15 cellular contexts compared by ENCODE assay signal in the genomic region with DNA sequence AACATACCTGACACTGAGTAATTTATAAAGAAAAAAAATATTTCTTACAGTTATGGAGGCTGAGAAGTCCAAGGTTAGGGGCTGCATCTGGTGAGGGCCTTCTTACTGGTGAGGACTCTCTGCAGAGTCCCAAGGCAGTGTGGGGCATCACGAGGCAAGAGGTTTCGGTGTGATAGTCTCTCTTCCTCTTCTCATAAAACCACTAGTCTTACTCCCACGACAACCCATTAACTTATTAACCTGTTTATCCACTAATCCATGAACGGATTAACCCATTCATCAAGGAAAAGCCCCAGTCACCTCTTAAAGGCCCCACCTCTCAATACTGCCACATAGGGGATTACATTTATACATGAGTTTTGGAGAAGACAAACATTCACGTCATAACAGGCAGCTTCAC. TPM values are rescaled to one million over a fixed set of nuclear protein-coding genes. Genes with fewer than 3 reads are reported as not detected.
A peak's percentile ranks its signal among the peaks of the same experiment; 100 is the strongest.
DNase-seq lines count a peak whose midpoint lies in the region; ATAC-seq and TF ChIP-seq lines count a peak whose summit lies in the region.
"Had no signal": no experiment of that assay in that cellular context is flagged by ENCODE, and none has a peak within 500 bp of the region (broad histone marks: within the 10 kb centered on the region; RNA-seq: fewer than 3 reads in every experiment).

No MANE protein-coding gene starts in this region.

- H3K9me3 ChIP-seq in DOHH2 (ENCODE audit: control insufficient read depth, insufficient read depth, low read length) (no peaks in the 10 kb centered on the region), breast epithelium (peaks cover 0 to under 1% of the 10 kb centered on the region in 2 donors)
- H3K9me3 ChIP-seq: sigmoid colon had no signal

- H3K36me3 ChIP-seq in DOHH2 (ENCODE audit: control insufficient read depth, low read length) (peaks cover 74% of the 10 kb centered on the region), breast epithelium (no peaks in the 10 kb centered on the region)
- H3K36me3 ChIP-seq: sigmoid colon had no signal

- H3K36me3 Mint-ChIP-seq in activated T-helper 17 cell treated with anti-CD3 and anti-CD28 coated beads, Interleukin-2, amount 50 U/mL, for 72 hours (ENCODE audit: low read depth) = no peaks in the 10 kb centered on the region

- H3K27me3 Mint-ChIP-seq in activated T-helper 17 cell treated with anti-CD3 and anti-CD28 coated beads, Interleukin-2, amount 50 U/mL, for 72 hours = peaks cover 6% of the 10 kb centered on the region

- H3K4me1 Mint-ChIP-seq in activated T-helper 17 cell treated with anti-CD3 and anti-CD28 coated beads, Interleukin-2, amount 50 U/mL, for 72 hours = no peaks in the 10 kb centered on the region
- H3K4me1 Mint-ChIP-seq: immature natural killer cell had no signal

- DNase-seq in NCI-H82 treated with DMSO at 0.1 percent for 48 hours (lab: John Stamatoyannopoulos, UW; ENCODE audit: unreplicated experiment) = peak; percentile 82
- no peak for DNase-seq in activated CD4-positive, alpha-beta T cell treated with anti-CD3 and anti-CD28 coated beads for 1 hour
- no peak for DNase-seq in breast epithelium (ENCODE audit: low spot score in 2 of 2)
- DNase-seq in NCI-H510A treated with DMSO at 0.1 percent for 48 hours (lab: John Stamatoyannopoulos, UW) = no peak
- DNase-seq: activated naive CD8-positive, alpha-beta T cell treated with anti-CD3 and anti-CD28 coated beads, Interleukin-2, amount 50 U/mL, for 24 hours; cortex of kidney; immature natural killer cell; NCI-H2081 treated with DMSO at 0.1 percent for 48 hours; sigmoid colon had no signal

- peaks cover 33% of the 10 kb centered on the region for H3K79me2 ChIP-seq in DOHH2 (ENCODE audit: control insufficient read depth, low read length)

- no peak overlapping the region for H3K27ac Mint-ChIP-seq in activated T-helper 17 cell treated with anti-CD3 and anti-CD28 coated beads, Interleukin-2, amount 50 U/mL, for 72 hours
- H3K27ac Mint-ChIP-seq: activated naive CD8-positive, alpha-beta T cell treated with anti-CD3 and anti-CD28 coated beads, Interleukin-2, amount 50 U/mL, for 24 hours; immature natural killer cell; T-helper 2 cell treated with Interferon-gamma antibody and Interleukin-4, amounts not matched to agents 5 μg/mL and 100 μg/mL, for 36 hours had no signal

- peaks cover 57% of the 10 kb centered on the region for H3K4me1 ChIP-seq in DOHH2 (ENCODE audit: control insufficient read depth, low read length)
- H3K4me1 ChIP-seq in breast epithelium = no peaks in the 10 kb centered on the region
- H3K4me1 ChIP-seq: sigmoid colon had no signal

- H4K20me1 ChIP-seq in DOHH2 (ENCODE audit: control insufficient read depth, insufficient read depth, low read depth, low read length) = 0 out of 2 replicates have a peak, but pooled peaks cover 4% of the 10 kb centered on the region

- peak overlapping the region; percentile 65 for H3K4me2 ChIP-seq in DOHH2 (ENCODE audit: low read length)

- TF ChIP-seq CTCF in DOHH2 (IDR thresholded peaks at IDR 0.05; ENCODE audit: low read depth, low read length, poor library complexity, severe bottlenecking) (no peak), breast epithelium (IDR thresholded peaks at IDR 0.05) (no peak)

- H3F3A ChIP-seq in DOHH2 (ENCODE audit: control insufficient read depth, insufficient read depth) = peaks cover 23% of the 10 kb centered on the region

- H3K4me3 Mint-ChIP-seq in activated T-helper 17 cell treated with anti-CD3 and anti-CD28 coated beads, Interleukin-2, amount 50 U/mL, for 72 hours = no peak overlapping the region
- H3K4me3 Mint-ChIP-seq: activated naive CD8-positive, alpha-beta T cell treated with anti-CD3 and anti-CD28 coated beads, Interleukin-2, amount 50 U/mL, for 24 hours; immature natural killer cell; T-helper 2 cell treated with Interferon-gamma antibody and Interleukin-4, amounts not matched to agents 5 μg/mL and 100 μg/mL, for 36 hours had no signal

- ATAC-seq in GM19463 (IDR thresholded peaks at IDR 0.05; ENCODE audit: unreplicated experiment) (peak; percentile 81), HG02938 (IDR thresholded peaks at IDR 0.05; ENCODE audit: unreplicated experiment) (peak; percentile 56)
- no peak for ATAC-seq in activated T-helper 17 cell treated with anti-CD3 and anti-CD28 coated beads, Interleukin-2, amount 50 U/mL, for 72 hours (replicated peaks)
- ATAC-seq: activated naive CD8-positive, alpha-beta T cell treated with anti-CD3 and anti-CD28 coated beads, Interleukin-2, amount 50 U/mL, for 24 hours; Panc1 had no signal

- no peak for TF ChIP-seq POLR2A in breast epithelium (IDR thresholded peaks at IDR 0.05)

- H3K9me3 Mint-ChIP-seq in activated T-helper 17 cell treated with anti-CD3 and anti-CD28 coated beads, Interleukin-2, amount 50 U/mL, for 72 hours = no peaks in the 10 kb centered on the region
- H3K9me3 Mint-ChIP-seq: activated naive CD8-positive, alpha-beta T cell treated with anti-CD3 and anti-CD28 coated beads, Interleukin-2, amount 50 U/mL, for 24 hours; immature natural killer cell; T-helper 2 cell treated with Interferon-gamma antibody and Interleukin-4, amounts not matched to agents 5 μg/mL and 100 μg/mL, for 36 hours had no signal

- H3K4me3 ChIP-seq in DOHH2 (ENCODE audit: low read length) (peak overlapping the region; percentile 50; the same call in 1 of the 2 replicates), breast epithelium (no peak overlapping the region)
- H3K4me3 ChIP-seq: sigmoid colon had no signal

- H3K9me2 ChIP-seq in DOHH2 (replicated peaks; ENCODE audit: control insufficient read depth, low read length) = no peaks in the 10 kb centered on the region

- H3K27me3 ChIP-seq in DOHH2 (ENCODE audit: control insufficient read depth, low read length) (no peaks in the 10 kb centered on the region), breast epithelium (no peaks in the 10 kb centered on the region)

- intact Hi-C loops in breast epithelium (cut with DNase I; ENCODE audit: low total_unique reads) = no loop called here

- H3K27ac ChIP-seq in DOHH2 (ENCODE audit: low read depth, low read length) (peak overlapping the region; percentile 86), breast epithelium (no peak overlapping the region)
- H3K27ac ChIP-seq: sigmoid colon had no signal

RNA-seq across cellular contexts. Expression of a gene that starts 20.1 kb away (rescaled TPM):
- 10 to 100 TPM in 1 of 2 donors, 1 to 10 TPM in 1; 8.6 to 64.2 TPM for total RNA-seq in activated T-helper 17 cell treated with anti-CD3 and anti-CD28 coated beads, Interleukin-2, amount 50 U/mL, for 72 hours
- 10 to 100 TPM in 2 of 3 donors, 1 to 10 TPM in 1; 5.6 to 14.6 (median 11.1) TPM for total RNA-seq in breast epithelium

RNA-seq across cellular contexts. Expression of a gene that starts 45.1 kb away (rescaled TPM):
- 10 to 100 TPM; 22.6 to 24.6 TPM for total RNA-seq in activated T-helper 17 cell treated with anti-CD3 and anti-CD28 coated beads, Interleukin-2, amount 50 U/mL, for 72 hours
- total RNA-seq in breast epithelium = 10 to 100 TPM; 50.3 to 88.5 (median 52.8) TPM

RNA-seq across cellular contexts. Expression of a gene that starts 47.2 kb away (rescaled TPM):
- total RNA-seq in activated T-helper 17 cell treated with anti-CD3 and anti-CD28 coated beads, Interleukin-2, amount 50 U/mL, for 72 hours = 10 to 100 TPM; 24.3 to 24.8 TPM
- 10 to 100 TPM; 20.0 to 35.3 (median 33.1) TPM for total RNA-seq in breast epithelium
